Comparison of ENCODE assay signal across 23 cellular contexts in the genomic region with DNA sequence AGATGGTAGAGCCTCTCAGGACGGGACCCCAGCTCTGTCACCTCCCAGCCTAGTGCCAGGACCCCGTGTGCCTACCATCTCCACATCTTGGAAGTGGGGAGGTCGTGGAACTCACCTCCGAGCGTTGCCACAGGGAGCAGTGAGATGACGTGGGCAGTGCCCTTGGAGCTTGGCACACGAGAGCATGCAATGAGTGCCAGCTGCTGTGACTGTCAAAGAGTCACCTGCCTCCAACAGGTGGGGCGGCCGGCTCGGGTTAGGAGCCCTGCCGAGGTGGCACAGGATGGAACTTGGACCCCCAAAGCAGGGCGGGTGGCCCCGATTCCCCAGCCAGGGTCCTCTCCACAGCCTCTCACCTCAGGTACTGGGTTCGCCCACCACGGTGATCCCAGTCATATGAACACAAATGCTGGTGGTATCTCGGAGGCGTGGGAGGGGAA. TPM values are rescaled to one million over a fixed set of nuclear protein-coding genes. Genes with fewer than 3 reads are reported as not detected.
"Had no signal": no experiment of that assay in that cellular context is flagged by ENCODE, and none has a peak within 500 bp of the region (broad histone marks: within the 10 kb centered on the region; RNA-seq: fewer than 3 reads in every experiment).

No MANE protein-coding gene starts in this region.

- H3K27ac Mint-ChIP-seq: activated T-helper 1 cell treated with anti-CD3 and anti-CD28 coated beads, Interleukin-12 subunit alpha, Interleukin-12 subunit beta, Interleukin-2, Interleukin-4 antibody, amounts not matched to agents 30 ng/mL and 10 ng/mL and 1 ng/mL, durations not matched to agents 14 hours and 24 hours and 36 hours; stimulated activated naive CD8-positive, alpha-beta T cell treated with anti-CD3 and anti-CD28 coated beads, Interleukin-15, Interleukin-2, amounts not matched to agents 100 ng/mL and 50 ng/mL, for 24 hours had no signal

- H3K27me3 Mint-ChIP-seq: activated CD4-positive, alpha-beta T cell treated with anti-CD3 and anti-CD28 coated beads, Interleukin-2, amount 10 ng/mL, durations not matched to agents 24 days and 14 days; stimulated activated naive CD8-positive, alpha-beta T cell treated with anti-CD3 and anti-CD28 coated beads, Interleukin-15, Interleukin-2, amounts not matched to agents 100 ng/mL and 50 ng/mL, for 24 hours had no signal

- H3K9me3 ChIP-seq: esophagus muscularis mucosa, lower lobe of right lung, ovary, testis, upper lobe of right lung had no signal

- H3K4me3 ChIP-seq: esophagus muscularis mucosa, lower lobe of right lung, ovary, SJSA1, skin epidermis, testis, upper lobe of right lung had no signal

- H3K27ac ChIP-seq: esophagus muscularis mucosa, lower lobe of right lung, ovary, SJSA1, skin epidermis, testis, upper lobe of right lung had no signal

- H3K36me3 ChIP-seq: ovary had no signal

- H3K9me3 Mint-ChIP-seq: activated CD4-positive, alpha-beta T cell treated with anti-CD3 and anti-CD28 coated beads, Interleukin-2, amount 10 ng/mL, durations not matched to agents 24 days and 14 days; activated T-helper 1 cell treated with anti-CD3 and anti-CD28 coated beads, Interleukin-12 subunit alpha, Interleukin-12 subunit beta, Interleukin-2, Interleukin-4 antibody, amounts not matched to agents 30 ng/mL and 10 ng/mL and 1 ng/mL, durations not matched to agents 14 hours and 24 hours and 36 hours; neural crest cell; stimulated activated naive CD8-positive, alpha-beta T cell treated with anti-CD3 and anti-CD28 coated beads, Interleukin-15, Interleukin-2, amounts not matched to agents 100 ng/mL and 50 ng/mL, for 24 hours; WTC11 had no signal

- DNase-seq: activated CD4-positive, alpha-beta T cell treated with anti-CD3 and anti-CD28 coated beads, Interleukin-2, amount 10 ng/mL, durations not matched to agents 24 days and 14 days; activated CD8-positive, alpha-beta memory T cell treated with anti-CD3 and anti-CD28 coated beads, Interleukin-2, amount 50 U/mL, for 48 hours; central memory CD4-positive, alpha-beta T cell; cortex of kidney; effector CD4-positive, alpha-beta T cell; lower lobe of right lung; midbrain; stimulated activated CD4-positive, alpha-beta T cell treated with anti-CD3 and anti-CD28 coated beads, Interleukin-15, amount 100 ng/mL, for 24 hours; stimulated activated CD4-positive, alpha-beta T cell treated with anti-CD3 and anti-CD28 coated beads, Interleukin-4, amount 100 ng/mL, for 1 hour; testis; upper lobe of right lung had no signal

- H3K27me3 ChIP-seq: esophagus muscularis mucosa, ovary, SJSA1, testis, upper lobe of right lung had no signal

- FAIRE-seq: TTC549 had no signal

- ATAC-seq: lower lobe of right lung, upper lobe of right lung, WTC11 had no signal

- H3K4me3 Mint-ChIP-seq: activated CD4-positive, alpha-beta T cell treated with anti-CD3 and anti-CD28 coated beads, Interleukin-2, amount 10 ng/mL, durations not matched to agents 24 days and 14 days; activated T-helper 1 cell treated with anti-CD3 and anti-CD28 coated beads, Interleukin-12 subunit alpha, Interleukin-12 subunit beta, Interleukin-2, Interleukin-4 antibody, amounts not matched to agents 30 ng/mL and 10 ng/mL and 1 ng/mL, durations not matched to agents 14 hours and 24 hours and 36 hours; stimulated activated naive CD8-positive, alpha-beta T cell treated with anti-CD3 and anti-CD28 coated beads, Interleukin-15, Interleukin-2, amounts not matched to agents 100 ng/mL and 50 ng/mL, for 24 hours; WTC11 had no signal

RNA-seq across cellular contexts. Expression of a gene that starts 35.0 kb away (rescaled TPM):
- total RNA-seq: esophagus muscularis mucosa, fibroblast of villous mesenchyme, myocyte, renal cortical epithelial cell had no signal
- polyA plus RNA-seq: ovary had no signal
